ENCODE assay signal across 1 cellular context in genomic region chr3:4987374-4988296, GRCh38.
A peak's percentile ranks its signal among the peaks of the same experiment; 100 is the strongest.
TF ChIP-seq lines count a peak whose summit lies in the region.

No MANE protein-coding gene starts in this region.

TF ChIP-seq in K562, 482 proteins besides CTCF, POLR2A, EP300 and RAD21 (continued from another document):
- TF ChIP-seq MGA (IDR thresholded peaks at IDR 0.05): no peak
- no peak for TF ChIP-seq COPS2 (conservative IDR thresholded peaks at IDR 0.05)
- TF ChIP-seq, protein P1, sequence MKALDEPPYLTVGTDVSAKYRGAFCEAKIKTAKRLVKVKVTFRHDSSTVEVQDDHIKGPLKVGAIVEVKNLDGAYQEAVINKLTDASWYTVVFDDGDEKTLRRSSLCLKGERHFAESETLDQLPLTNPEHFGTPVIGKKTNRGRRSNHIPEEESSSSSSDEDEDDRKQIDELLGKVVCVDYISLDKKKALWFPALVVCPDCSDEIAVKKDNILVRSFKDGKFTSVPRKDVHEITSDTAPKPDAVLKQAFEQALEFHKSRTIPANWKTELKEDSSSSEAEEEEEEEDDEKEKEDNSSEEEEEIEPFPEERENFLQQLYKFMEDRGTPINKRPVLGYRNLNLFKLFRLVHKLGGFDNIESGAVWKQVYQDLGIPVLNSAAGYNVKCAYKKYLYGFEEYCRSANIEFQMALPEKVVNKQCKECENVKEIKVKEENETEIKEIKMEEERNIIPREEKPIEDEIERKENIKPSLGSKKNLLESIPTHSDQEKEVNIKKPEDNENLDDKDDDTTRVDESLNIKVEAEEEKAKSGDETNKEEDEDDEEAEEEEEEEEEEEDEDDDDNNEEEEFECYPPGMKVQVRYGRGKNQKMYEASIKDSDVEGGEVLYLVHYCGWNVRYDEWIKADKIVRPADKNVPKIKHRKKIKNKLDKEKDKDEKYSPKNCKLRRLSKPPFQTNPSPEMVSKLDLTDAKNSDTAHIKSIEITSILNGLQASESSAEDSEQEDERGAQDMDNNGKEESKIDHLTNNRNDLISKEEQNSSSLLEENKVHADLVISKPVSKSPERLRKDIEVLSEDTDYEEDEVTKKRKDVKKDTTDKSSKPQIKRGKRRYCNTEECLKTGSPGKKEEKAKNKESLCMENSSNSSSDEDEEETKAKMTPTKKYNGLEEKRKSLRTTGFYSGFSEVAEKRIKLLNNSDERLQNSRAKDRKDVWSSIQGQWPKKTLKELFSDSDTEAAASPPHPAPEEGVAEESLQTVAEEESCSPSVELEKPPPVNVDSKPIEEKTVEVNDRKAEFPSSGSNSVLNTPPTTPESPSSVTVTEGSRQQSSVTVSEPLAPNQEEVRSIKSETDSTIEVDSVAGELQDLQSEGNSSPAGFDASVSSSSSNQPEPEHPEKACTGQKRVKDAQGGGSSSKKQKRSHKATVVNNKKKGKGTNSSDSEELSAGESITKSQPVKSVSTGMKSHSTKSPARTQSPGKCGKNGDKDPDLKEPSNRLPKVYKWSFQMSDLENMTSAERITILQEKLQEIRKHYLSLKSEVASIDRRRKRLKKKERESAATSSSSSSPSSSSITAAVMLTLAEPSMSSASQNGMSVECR (CRISPR knock-in tag; IDR thresholded peaks at IDR 0.05): 0 out of 2 replicates have a peak, but pooled peaks have one; percentile 4
- no peak for TF ChIP-seq CREB1 (IDR thresholded peaks at IDR 0.05)
- no peak for TF ChIP-seq CREB1 (CRISPR knock-in tag; IDR thresholded peaks at IDR 0.05)
- TF ChIP-seq YBX1 (IDR thresholded peaks at IDR 0.05): no peak
- TF ChIP-seq CREB3 (tag; conservative IDR thresholded peaks at IDR 0.05; ENCODE audit: low read depth): 0 out of 2 replicates have a peak, but pooled peaks have one; percentile 46
- TF ChIP-seq HLTF (IDR thresholded peaks at IDR 0.05): no peak
- peak; percentile 15; the same call in 1 of the 2 replicates for TF ChIP-seq PML (IDR thresholded peaks at IDR 0.05; ENCODE audit: low read length)
- TF ChIP-seq SPI1 (IDR thresholded peaks at IDR 0.05; ENCODE audit: borderline replicate concordance, low read depth, low read length): peak; percentile 78; the same call in 1 of the 2 replicates
- peak; percentile 81; the same call in 1 of the 2 replicates for TF ChIP-seq HDGF (IDR thresholded peaks at IDR 0.05)
- no peak for TF ChIP-seq ZNF121 (CRISPR knock-in tag; conservative IDR thresholded peaks at IDR 0.05)
- no peak for TF ChIP-seq FOXJ2 (tag; IDR thresholded peaks at IDR 0.05)
- TF ChIP-seq HDAC2 (IDR thresholded peaks at IDR 0.05): peak; percentile 95
- peak; percentile 22 for TF ChIP-seq NEUROD1 (IDR thresholded peaks at IDR 0.05; ENCODE audit: borderline replicate concordance, low read depth, low read length, partially characterized antibody)
- TF ChIP-seq BRD4 (IDR thresholded peaks at IDR 0.05): no peak
- TF ChIP-seq MYC (IDR thresholded peaks at IDR 0.05; ENCODE audit: low read depth, low read length): 0 out of 2 replicates have a peak, but pooled peaks have one; percentile 4
- no peak for TF ChIP-seq MYC (CRISPR knock-in tag; IDR thresholded peaks at IDR 0.05; ENCODE audit: borderline replicate concordance, low read depth)
- no peak for TF ChIP-seq KLF13 (tag; IDR thresholded peaks at IDR 0.05; ENCODE audit: borderline replicate concordance, low read depth)
- no peak for TF ChIP-seq KLF16 (IDR thresholded peaks at IDR 0.05)
- TF ChIP-seq ZNF165 (CRISPR knock-in tag; IDR thresholded peaks at IDR 0.05; ENCODE audit: borderline replicate concordance): no peak
- TF ChIP-seq, protein P2, sequence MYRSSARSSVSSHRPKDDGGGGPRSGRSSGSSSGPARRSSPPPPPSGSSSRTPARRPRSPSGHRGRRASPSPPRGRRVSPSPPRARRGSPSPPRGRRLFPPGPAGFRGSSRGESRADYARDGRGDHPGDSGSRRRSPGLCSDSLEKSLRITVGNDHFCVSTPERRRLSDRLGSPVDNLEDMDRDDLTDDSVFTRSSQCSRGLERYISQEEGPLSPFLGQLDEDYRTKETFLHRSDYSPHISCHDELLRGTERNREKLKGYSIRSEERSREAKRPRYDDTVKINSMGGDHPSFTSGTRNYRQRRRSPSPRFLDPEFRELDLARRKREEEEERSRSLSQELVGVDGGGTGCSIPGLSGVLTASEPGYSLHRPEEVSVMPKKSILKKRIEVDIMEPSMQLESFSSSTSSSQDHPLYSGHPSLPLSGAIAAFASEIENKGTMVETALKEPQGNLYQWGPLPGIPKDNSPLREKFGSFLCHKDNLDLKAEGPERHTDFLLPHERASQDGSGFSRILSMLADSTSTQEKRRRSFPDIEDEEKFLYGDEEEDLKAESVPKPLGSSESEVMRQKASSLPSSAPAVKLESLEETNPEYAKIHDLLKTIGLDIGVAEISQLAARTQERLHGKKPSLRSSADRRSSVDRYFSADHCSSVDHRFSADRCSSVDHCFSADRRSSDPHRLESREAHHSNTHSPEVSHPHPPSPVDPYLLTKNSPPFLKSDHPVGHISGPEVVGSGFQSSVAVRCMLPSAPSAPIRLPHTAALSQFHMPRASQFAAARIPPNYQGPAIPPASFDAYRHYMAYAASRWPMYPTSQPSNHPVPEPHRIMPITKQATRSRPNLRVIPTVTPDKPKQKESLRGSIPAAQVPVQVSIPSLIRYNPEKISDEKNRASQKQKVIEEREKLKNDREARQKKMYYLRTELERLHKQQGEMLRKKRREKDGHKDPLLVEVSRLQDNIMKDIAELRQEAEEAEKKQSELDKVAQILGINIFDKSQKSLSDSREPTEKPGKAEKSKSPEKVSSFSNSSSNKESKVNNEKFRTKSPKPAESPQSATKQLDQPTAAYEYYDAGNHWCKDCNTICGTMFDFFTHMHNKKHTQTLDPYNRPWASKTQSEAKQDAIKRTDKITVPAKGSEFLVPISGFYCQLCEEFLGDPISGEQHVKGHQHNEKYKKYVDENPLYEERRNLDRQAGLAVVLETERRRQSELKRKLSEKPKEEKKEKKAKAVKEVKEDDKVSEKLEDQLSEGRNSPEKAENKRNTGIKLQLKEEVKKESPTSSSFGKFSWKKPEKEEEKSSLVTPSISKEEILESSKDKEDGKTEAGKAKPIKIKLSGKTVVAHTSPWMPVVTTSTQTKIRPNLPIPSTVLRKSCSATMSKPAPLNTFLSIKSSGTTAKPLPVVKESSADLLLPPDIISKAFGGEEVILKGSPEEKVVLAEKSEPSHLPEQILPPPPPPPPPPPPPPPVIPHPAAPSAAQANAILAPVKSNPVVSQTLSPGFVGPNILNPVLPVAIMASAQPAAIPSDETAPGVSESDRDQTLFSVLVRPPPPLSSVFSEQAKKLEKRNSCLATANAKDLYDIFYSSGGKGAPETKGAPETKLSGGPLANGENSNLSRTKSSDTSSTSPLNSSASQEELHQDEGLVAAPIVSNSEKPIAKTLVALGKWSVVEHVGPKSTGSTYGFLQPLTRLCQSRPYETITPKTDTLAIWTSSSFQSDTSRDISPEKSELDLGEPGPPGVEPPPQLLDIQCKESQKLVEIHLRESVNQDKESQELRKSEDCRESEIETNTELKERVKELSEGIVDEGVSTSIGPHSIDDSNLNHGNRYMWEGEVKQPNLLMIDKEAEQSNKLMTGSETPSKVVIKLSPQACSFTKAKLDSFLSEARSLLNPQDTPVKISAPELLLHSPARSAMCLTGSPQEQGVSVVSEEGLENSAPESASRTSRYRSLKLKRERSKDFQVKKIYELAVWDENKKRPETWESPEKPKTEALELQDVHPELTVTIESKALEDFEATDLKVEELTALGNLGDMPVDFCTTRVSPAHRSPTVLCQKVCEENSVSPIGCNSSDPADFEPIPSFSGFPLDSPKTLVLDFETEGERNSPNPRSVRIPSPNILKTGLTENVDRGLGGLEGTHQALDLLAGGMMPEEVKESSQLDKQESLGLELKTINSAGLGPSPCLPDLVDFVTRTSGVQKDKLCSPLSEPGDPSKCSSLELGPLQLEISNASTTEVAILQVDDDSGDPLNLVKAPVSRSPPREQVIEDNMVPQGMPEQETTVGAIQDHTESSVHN (IDR thresholded peaks at IDR 0.05; ENCODE audit: borderline replicate concordance in 1 of 2, low read depth in 1 of 2): no peak
TF ChIP-seq in K562: peak in this region for 29.
